Comparison of ENCODE assay signal across 21 cellular contexts in the genomic region with DNA sequence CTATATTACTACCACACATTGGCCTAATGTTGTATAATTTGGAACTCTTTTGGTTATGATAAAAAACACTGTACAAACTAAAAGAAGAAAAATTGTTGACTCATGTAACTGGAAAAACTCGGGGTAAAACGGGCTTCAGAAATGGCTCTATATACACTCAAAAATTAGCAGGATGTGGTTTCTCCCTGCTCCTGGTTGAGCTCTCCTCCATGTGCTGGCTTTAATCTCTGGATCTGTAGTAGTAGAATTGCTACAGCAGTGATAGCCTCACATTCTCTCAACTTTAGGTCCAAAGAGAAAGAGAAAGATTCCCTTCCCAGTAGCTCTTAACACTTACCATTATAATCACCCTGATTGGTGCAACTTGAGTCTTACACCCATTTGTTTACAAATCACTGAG.
"Had no signal": no experiment of that assay in that cellular context is flagged by ENCODE, and none has a peak within 500 bp of the region (broad histone marks: within the 10 kb centered on the region; RNA-seq: fewer than 3 reads in every experiment).

No MANE protein-coding gene starts in this region.

- DNase-seq: activated CD4-positive, alpha-beta T cell treated with anti-CD3 and anti-CD28 coated beads for 36 hours; activated CD4-positive, CD25-positive, alpha-beta regulatory T cell; activated CD8-positive, alpha-beta memory T cell treated with anti-CD3 and anti-CD28 coated beads, Interleukin-2, amount 10 ng/mL, durations not matched to agents 7 days and 5 days; activated CD8-positive, alpha-beta T cell treated with anti-CD3 and anti-CD28 coated beads, Interleukin-2, amount 10 ng/mL, durations not matched to agents 7 days and 5 days; activated naive CD8-positive, alpha-beta T cell treated with anti-CD3 and anti-CD28 coated beads, Interleukin-2, amount 50 U/mL, for 24 hours; activated T-cell treated with anti-CD3 and anti-CD28 coated beads, Interleukin-2, amount 50 U/mL, for 48 hours; amygdala; central memory CD4-positive, alpha-beta T cell; endodermal cell; foreskin keratinocyte; heart right ventricle; left ventricle myocardium inferior; ovary; right lobe of liver; stimulated activated CD4-positive, alpha-beta T cell treated with anti-CD3 and anti-CD28 coated beads, Interleukin-12 subunit alpha, Interleukin-12 subunit beta, amount 100 ng/mL, for 4 hours; stimulated activated CD4-positive, alpha-beta T cell treated with anti-CD3 and anti-CD28 coated beads, Interleukin-4, amount 100 ng/mL, for 1 hour; substantia nigra; uterus had no signal

- H3K4me3 ChIP-seq: heart right ventricle, left ventricle myocardium inferior, lung, ovary, right lobe of liver, uterus had no signal

- H3K36me3 ChIP-seq: heart right ventricle, left ventricle myocardium inferior, neutrophil, ovary, right lobe of liver, uterus had no signal

- H3K27me3 ChIP-seq: foreskin keratinocyte, heart right ventricle, neutrophil, ovary, right lobe of liver had no signal

- ATAC-seq: activated CD4-positive, alpha-beta T cell treated with anti-CD3 and anti-CD28 coated beads for 36 hours; activated CD8-positive, alpha-beta memory T cell treated with anti-CD3 and anti-CD28 coated beads, Interleukin-2, amount 10 ng/mL, durations not matched to agents 7 days and 5 days; activated CD8-positive, alpha-beta T cell treated with anti-CD3 and anti-CD28 coated beads, Interleukin-2, amount 10 ng/mL, durations not matched to agents 7 days and 5 days; activated naive CD8-positive, alpha-beta T cell treated with anti-CD3 and anti-CD28 coated beads, Interleukin-2, amount 50 U/mL, for 24 hours; esophagus mucosa; foreskin keratinocyte; heart right ventricle had no signal

- H3K4me1 ChIP-seq: foreskin keratinocyte, heart right ventricle, left ventricle myocardium inferior, right lobe of liver, uterus had no signal

- H3K9me3 ChIP-seq: heart right ventricle, left ventricle myocardium inferior, neutrophil, ovary, right lobe of liver, uterus had no signal

- H3K27ac ChIP-seq: foreskin keratinocyte, heart right ventricle, left ventricle myocardium inferior, neutrophil, ovary, right lobe of liver, uterus had no signal
